ENCODE assay signal across 1 cellular context in the genomic region with DNA sequence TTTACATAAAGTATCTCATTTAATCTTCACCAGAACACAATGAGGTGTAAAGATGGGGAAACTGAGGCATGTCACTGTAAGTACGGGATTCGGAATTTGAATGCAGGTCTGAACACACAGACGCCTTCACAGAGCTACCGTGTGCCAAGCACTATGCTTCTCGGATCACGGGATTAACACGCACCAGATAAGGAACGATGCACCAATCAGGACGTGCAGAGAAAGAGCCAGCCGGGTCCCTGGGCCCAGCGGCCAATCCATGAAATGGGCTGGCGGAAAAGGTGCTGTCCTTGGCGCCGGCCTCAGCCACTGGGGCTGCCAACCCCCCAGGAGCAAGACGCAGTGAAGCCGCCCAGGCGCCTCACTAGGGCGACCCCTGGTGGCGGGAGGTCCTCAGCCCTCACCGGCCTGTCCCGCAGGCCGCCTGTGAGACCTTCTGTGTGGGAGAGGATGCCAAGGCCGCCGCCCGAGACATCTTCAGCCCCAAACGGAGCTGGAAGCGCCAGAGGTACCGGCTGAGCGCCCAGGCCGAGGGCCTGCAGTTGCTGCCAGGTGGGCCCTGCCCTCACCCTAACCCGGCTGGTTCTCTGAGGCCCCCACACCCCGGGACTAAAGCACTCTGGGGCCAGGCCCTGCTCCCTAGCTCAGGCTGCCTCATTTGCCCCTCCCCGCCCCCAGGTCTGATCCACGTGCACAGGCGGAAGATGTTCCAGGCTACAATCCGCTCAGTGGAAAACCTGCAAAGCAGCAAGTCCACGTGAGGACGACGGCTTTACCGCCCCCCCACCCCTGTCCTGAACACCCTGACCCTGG.
TF ChIP-seq lines count a peak whose summit lies in the region.

No MANE protein-coding gene starts in this region.

TF ChIP-seq in K562, 482 proteins besides CTCF, POLR2A, EP300 and RAD21 (continued from another document):
- TF ChIP-seq, protein P1, sequence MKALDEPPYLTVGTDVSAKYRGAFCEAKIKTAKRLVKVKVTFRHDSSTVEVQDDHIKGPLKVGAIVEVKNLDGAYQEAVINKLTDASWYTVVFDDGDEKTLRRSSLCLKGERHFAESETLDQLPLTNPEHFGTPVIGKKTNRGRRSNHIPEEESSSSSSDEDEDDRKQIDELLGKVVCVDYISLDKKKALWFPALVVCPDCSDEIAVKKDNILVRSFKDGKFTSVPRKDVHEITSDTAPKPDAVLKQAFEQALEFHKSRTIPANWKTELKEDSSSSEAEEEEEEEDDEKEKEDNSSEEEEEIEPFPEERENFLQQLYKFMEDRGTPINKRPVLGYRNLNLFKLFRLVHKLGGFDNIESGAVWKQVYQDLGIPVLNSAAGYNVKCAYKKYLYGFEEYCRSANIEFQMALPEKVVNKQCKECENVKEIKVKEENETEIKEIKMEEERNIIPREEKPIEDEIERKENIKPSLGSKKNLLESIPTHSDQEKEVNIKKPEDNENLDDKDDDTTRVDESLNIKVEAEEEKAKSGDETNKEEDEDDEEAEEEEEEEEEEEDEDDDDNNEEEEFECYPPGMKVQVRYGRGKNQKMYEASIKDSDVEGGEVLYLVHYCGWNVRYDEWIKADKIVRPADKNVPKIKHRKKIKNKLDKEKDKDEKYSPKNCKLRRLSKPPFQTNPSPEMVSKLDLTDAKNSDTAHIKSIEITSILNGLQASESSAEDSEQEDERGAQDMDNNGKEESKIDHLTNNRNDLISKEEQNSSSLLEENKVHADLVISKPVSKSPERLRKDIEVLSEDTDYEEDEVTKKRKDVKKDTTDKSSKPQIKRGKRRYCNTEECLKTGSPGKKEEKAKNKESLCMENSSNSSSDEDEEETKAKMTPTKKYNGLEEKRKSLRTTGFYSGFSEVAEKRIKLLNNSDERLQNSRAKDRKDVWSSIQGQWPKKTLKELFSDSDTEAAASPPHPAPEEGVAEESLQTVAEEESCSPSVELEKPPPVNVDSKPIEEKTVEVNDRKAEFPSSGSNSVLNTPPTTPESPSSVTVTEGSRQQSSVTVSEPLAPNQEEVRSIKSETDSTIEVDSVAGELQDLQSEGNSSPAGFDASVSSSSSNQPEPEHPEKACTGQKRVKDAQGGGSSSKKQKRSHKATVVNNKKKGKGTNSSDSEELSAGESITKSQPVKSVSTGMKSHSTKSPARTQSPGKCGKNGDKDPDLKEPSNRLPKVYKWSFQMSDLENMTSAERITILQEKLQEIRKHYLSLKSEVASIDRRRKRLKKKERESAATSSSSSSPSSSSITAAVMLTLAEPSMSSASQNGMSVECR (CRISPR knock-in tag; IDR thresholded peaks at IDR 0.05) = 0 out of 2 replicates have a peak, but pooled peaks have one; percentile 56
- TF ChIP-seq ZNF785 (CRISPR knock-in tag; IDR thresholded peaks at IDR 0.05) (no peak), KDM5B (IDR thresholded peaks at IDR 0.05; ENCODE audit: insufficient replicate concordance, low read depth, low read length) (peak; percentile 63), ZBTB8A (IDR thresholded peaks at IDR 0.05; ENCODE audit: partially characterized antibody) (no peak)
- TF ChIP-seq, protein P2, sequence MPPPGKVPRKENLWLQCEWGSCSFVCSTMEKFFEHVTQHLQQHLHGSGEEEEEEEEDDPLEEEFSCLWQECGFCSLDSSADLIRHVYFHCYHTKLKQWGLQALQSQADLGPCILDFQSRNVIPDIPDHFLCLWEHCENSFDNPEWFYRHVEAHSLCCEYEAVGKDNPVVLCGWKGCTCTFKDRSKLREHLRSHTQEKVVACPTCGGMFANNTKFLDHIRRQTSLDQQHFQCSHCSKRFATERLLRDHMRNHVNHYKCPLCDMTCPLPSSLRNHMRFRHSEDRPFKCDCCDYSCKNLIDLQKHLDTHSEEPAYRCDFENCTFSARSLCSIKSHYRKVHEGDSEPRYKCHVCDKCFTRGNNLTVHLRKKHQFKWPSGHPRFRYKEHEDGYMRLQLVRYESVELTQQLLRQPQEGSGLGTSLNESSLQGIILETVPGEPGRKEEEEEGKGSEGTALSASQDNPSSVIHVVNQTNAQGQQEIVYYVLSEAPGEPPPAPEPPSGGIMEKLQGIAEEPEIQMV (tag; conservative IDR thresholded peaks at IDR 0.05; ENCODE audit: low read depth) = peak; percentile 60; the same call in 1 of the 2 replicates
